13 cellular contexts compared by ENCODE assay signal in the genomic region with DNA sequence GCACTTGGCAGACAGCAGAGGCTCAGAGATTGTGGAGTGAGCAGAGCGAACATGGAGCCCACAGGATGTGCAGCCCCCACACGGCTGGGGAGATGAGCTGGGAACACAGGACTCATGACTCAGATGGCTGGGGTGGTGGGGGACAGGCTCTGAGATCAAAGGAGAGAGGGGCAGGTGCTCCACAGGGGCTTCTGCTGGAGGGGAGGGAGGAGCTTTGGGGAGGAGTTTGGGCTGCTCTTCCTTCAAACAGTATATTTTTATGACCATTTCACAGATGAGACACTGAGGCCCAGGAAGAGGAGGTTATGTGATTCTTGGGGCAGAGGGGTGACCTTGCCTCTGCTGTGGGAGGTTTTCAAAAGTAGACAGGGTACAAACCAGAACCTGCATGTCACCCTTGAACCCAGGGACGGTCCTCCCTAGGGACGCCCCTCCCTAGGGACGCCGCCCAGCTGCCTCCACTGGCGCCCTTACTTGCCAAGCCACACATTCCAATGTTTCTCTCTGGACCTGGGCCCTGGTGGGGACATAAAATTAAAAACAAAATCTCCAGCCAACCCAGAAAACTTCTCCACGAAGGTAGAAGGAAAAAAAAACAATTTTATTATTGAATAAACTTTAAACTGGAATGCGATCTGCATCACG. TPM values are rescaled to one million over a fixed set of nuclear protein-coding genes. Genes with fewer than 3 reads are reported as not detected.
DNase-seq lines count a peak whose midpoint lies in the region; ATAC-seq and TF ChIP-seq lines count a peak whose summit lies in the region.
"Had no signal": no experiment of that assay in that cellular context is flagged by ENCODE, and none has a peak within 500 bp of the region (broad histone marks: within the 10 kb centered on the region; RNA-seq: fewer than 3 reads in every experiment).

No MANE protein-coding gene starts in this region.

- no peaks in the 10 kb centered on the region for H3K36me3 ChIP-seq in neural progenitor cell
- H3K36me3 ChIP-seq: lower lobe of right lung had no signal

- H3K27ac Mint-ChIP-seq in natural killer cell treated with Interleukin-12 subunit alpha and Interleukin-12 subunit beta and Interleukin-15 and Interleukin-18, amount 100 ng/mL, for 72 hours: no peak overlapping the region
- H3K27ac Mint-ChIP-seq in natural killer cell (peak overlapping the region in 1 of 2 donors; percentile 15), neural progenitor cell (no peak overlapping the region)

- H3K79me2 ChIP-seq in neural progenitor cell (ENCODE audit: low read depth): no peaks in the 10 kb centered on the region

- no peaks in the 10 kb centered on the region for H3K9me3 Mint-ChIP-seq in natural killer cell treated with Interleukin-12 subunit alpha and Interleukin-12 subunit beta and Interleukin-15 and Interleukin-18, amount 100 ng/mL, for 72 hours
- H3K9me3 Mint-ChIP-seq in natural killer cell (no peaks in the 10 kb centered on the region), neural progenitor cell (no peaks in the 10 kb centered on the region)

- no peaks in the 10 kb centered on the region for H3K9me3 ChIP-seq in neural progenitor cell (ENCODE audit: low read depth)
- H3K9me3 ChIP-seq: lower lobe of right lung had no signal

- no peaks in the 10 kb centered on the region for H4K20me1 ChIP-seq in neural progenitor cell (ENCODE audit: low read depth)

- peak overlapping the region; percentile 75 for H3K4me2 ChIP-seq in neural progenitor cell

- ATAC-seq in natural killer cell treated with Interleukin-12 subunit alpha and Interleukin-12 subunit beta and Interleukin-15 and Interleukin-18, amount 100 ng/mL, for 72 hours: no peak
- ATAC-seq in natural killer cell (no peak), HG03521 (IDR thresholded peaks at IDR 0.05; ENCODE audit: unreplicated experiment) (no peak), HG02623 (IDR thresholded peaks at IDR 0.05; ENCODE audit: unreplicated experiment) (no peak)
- ATAC-seq: activated CD4-positive, CD25-positive, alpha-beta regulatory T cell treated with anti-CD3 and anti-CD28 coated beads, Interleukin-2, amount 50 U/mL, for 24 hours had no signal

- H2AFZ ChIP-seq in neural progenitor cell (replicated peaks): peak overlapping the region; percentile 86

- peaks cover 3 to 9% of the 10 kb centered on the region in 2 donors for H3K4me1 Mint-ChIP-seq in natural killer cell treated with Interleukin-12 subunit alpha and Interleukin-12 subunit beta and Interleukin-15 and Interleukin-18, amount 100 ng/mL, for 72 hours (ENCODE audit: low read depth in 2 of 2)
- H3K4me1 Mint-ChIP-seq in natural killer cell (peaks cover 0 to 20% of the 10 kb centered on the region in 2 donors), neural progenitor cell (peaks cover 11% of the 10 kb centered on the region)

- H3K4me3 ChIP-seq in coronary artery (peak overlapping the region; percentile 57), neural progenitor cell (no peak overlapping the region)
- H3K4me3 ChIP-seq: lower lobe of right lung had no signal

- peak overlapping the region; percentile 61 to 84 for H3K27ac ChIP-seq in coronary artery
- no peak overlapping the region for H3K27ac ChIP-seq in neural progenitor cell
- H3K27ac ChIP-seq: lower lobe of right lung had no signal

- no peaks in the 10 kb centered on the region for H3K36me3 Mint-ChIP-seq in natural killer cell treated with Interleukin-12 subunit alpha and Interleukin-12 subunit beta and Interleukin-15 and Interleukin-18, amount 100 ng/mL, for 72 hours
- H3K36me3 Mint-ChIP-seq in natural killer cell (no peaks in the 10 kb centered on the region), neural progenitor cell (no peaks in the 10 kb centered on the region)

- no peak overlapping the region for H3K9ac ChIP-seq in neural progenitor cell

- peaks cover 16 to 21% of the 10 kb centered on the region in 2 donors for H3K27me3 Mint-ChIP-seq in natural killer cell treated with Interleukin-12 subunit alpha and Interleukin-12 subunit beta and Interleukin-15 and Interleukin-18, amount 100 ng/mL, for 72 hours
- peaks cover 8 to 9% of the 10 kb centered on the region in 2 donors for H3K27me3 Mint-ChIP-seq in natural killer cell (ENCODE audit: low read depth in 2 of 2)
- H3K27me3 Mint-ChIP-seq in neural progenitor cell (ENCODE audit: insufficient read depth, low read depth): peaks cover 13% of the 10 kb centered on the region

- peaks cover 16% of the 10 kb centered on the region for H3K4me1 ChIP-seq in neural progenitor cell

- DNase-seq in natural killer cell treated with Interleukin-12 subunit alpha and Interleukin-12 subunit beta and Interleukin-15 and Interleukin-18, amount 100 ng/mL, for 72 hours (ENCODE audit: low spot score): peak; percentile 45
- no peak for DNase-seq in natural killer cell
- peak; percentile 76 for DNase-seq in coronary artery (ENCODE audit: low spot score)
- no peak for DNase-seq in neural progenitor cell (ENCODE audit: low spot score)
- no peak for DNase-seq in head of caudate nucleus
- DNase-seq in DMS53 (lab: John Stamatoyannopoulos, UW): no peak
- DNase-seq: lower lobe of right lung, NCI-H2107, right cardiac atrium had no signal

- H3K4me3 Mint-ChIP-seq in natural killer cell treated with Interleukin-12 subunit alpha and Interleukin-12 subunit beta and Interleukin-15 and Interleukin-18, amount 100 ng/mL, for 72 hours: no peak overlapping the region
- H3K4me3 Mint-ChIP-seq in natural killer cell: no peak overlapping the region
- no peak overlapping the region for H3K4me3 Mint-ChIP-seq in neural progenitor cell

- intact Hi-C loops in natural killer cell (cut with micrococcal nuclease) (no loop called here), head of caudate nucleus (cut with DNase I) (no loop called here)

- TF ChIP-seq CTCF in natural killer cell (IDR thresholded peaks at IDR 0.05): no peak
- no peak for TF ChIP-seq CTCF in coronary artery (IDR thresholded peaks at IDR 0.05)
- no peak for TF ChIP-seq CTCF in neural progenitor cell (IDR thresholded peaks at IDR 0.05)

- peaks cover 4% of the 10 kb centered on the region for H3F3A ChIP-seq in neural progenitor cell (ENCODE audit: low read depth)

- peaks cover 52% of the 10 kb centered on the region for H3K27me3 ChIP-seq in neural progenitor cell

RNA-seq across cellular contexts. Expression of gene CRYGN, which starts 1.0 kb away (rescaled TPM):
- total RNA-seq in natural killer cell treated with Interleukin-12 subunit alpha and Interleukin-12 subunit beta and Interleukin-15 and Interleukin-18, amount 100 ng/mL, for 72 hours: not detected
- total RNA-seq in natural killer cell (not detected), neural progenitor cell (ENCODE audit: low replicate concordance) (1.1 TPM in 1 of 2 replicates, not detected in the other)
- total RNA-seq: lower lobe of right lung, RPMI7951 had no signal

RNA-seq across cellular contexts. Expression of gene WDR86, which starts 31.1 kb away (rescaled TPM):
- total RNA-seq in natural killer cell treated with Interleukin-12 subunit alpha and Interleukin-12 subunit beta and Interleukin-15 and Interleukin-18, amount 100 ng/mL, for 72 hours: not detected
- total RNA-seq in natural killer cell (1 to 10 TPM; 1.6 to 4.6 (median 2.1) TPM), neural progenitor cell (ENCODE audit: low replicate concordance) (15.0 and 33.0 TPM in 2 replicates)
- total RNA-seq: RPMI7951 had no signal

Comparison
In these comparisons a context has a peak if more than half of its experiments do, and no peak if none do; other contexts are left out.
1. DNase-seq: peak in natural killer cell treated with Interleukin-12 subunit alpha and Interleukin-12 subunit beta and Interleukin-15 and Interleukin-18, amount 100 ng/mL, for 72 hours (single experiment) and coronary artery (single experiment); none in natural killer cell (single experiment), neural progenitor cell (single experiment), head of caudate nucleus (0 of 42) and DMS53 (single experiment).